In the genomic region with DNA sequence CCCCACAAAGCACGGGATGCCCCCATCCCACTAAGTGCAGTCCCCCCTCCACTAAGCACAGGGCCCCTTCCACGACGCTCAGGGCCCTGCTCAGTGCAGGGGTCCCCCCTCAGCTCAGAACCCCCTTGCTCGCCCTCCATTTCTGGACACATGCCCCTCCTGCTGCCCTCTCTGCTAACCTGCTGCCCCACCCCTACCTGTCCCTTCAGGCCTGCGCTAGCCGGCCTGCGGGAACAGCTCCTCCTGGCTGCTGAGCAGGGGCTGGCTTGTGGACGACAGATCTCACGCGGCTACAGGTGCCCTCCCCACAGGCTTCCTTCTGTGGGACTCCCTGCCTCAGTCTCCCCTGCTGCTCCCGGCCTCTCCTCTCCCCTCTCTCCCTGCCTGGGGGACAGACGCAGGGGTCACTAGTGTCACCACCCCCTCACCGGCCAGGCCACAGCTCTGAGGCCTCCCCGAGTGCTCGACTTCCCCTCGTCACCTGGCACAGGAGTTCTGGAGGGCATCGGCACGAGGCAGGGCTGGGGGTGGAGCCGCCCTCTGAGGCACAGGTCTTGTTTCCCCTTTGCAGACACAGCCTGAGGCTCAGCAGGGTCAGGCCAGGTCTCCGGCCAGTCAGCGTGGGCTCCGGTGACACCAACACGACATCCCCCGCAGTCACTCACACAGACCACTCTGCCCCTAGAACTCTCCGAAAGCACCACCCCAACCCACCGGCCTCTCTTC, we compare ENCODE assay signal across 27 cellular contexts. TPM values are rescaled to one million over a fixed set of nuclear protein-coding genes. Genes with fewer than 3 reads are reported as not detected.
DNase-seq lines count a peak whose midpoint lies in the region; ATAC-seq and TF ChIP-seq lines count a peak whose summit lies in the region.
"Had no signal": no experiment of that assay in that cellular context is flagged by ENCODE, and none has a peak within 500 bp of the region (broad histone marks: within the 10 kb centered on the region; RNA-seq: fewer than 3 reads in every experiment).

No MANE protein-coding gene starts in this region.

- H3K27me3 ChIP-seq in heart right ventricle (no peaks in the 10 kb centered on the region), aorta (ENCODE audit: control insufficient read depth in 1 of 2, insufficient read depth in 2 of 2, low read length in 1 of 2) (no peaks in the 10 kb centered on the region)
- H3K27me3 ChIP-seq: breast epithelium, neutrophil, suprapubic skin, upper lobe of left lung had no signal

- no peak for ATAC-seq in Right ventricle myocardium superior (ENCODE audit: poor library complexity)
- no peak for ATAC-seq in heart right ventricle
- ATAC-seq in mucosa of descending colon: no peak
- no peak for ATAC-seq in aorta (ENCODE audit: low FRiP score)
- ATAC-seq in GM21786 (IDR thresholded peaks at IDR 0.05; ENCODE audit: unreplicated experiment): no peak
- ATAC-seq: A549 had no signal

- H3K36me3 ChIP-seq in heart right ventricle: peaks cover 0 to 64% (median 21%) of the 10 kb centered on the region in 9 donors
- H3K36me3 ChIP-seq in mucosa of descending colon (ENCODE audit: low read depth): no peaks in the 10 kb centered on the region
- H3K36me3 ChIP-seq in aorta (ENCODE audit: control insufficient read depth in 1 of 2, insufficient read depth in 2 of 2, low read length in 1 of 2): peaks cover 0 to 4% of the 10 kb centered on the region in 2 donors
- H3K36me3 ChIP-seq: breast epithelium had no signal

- H3K4me1 ChIP-seq in heart right ventricle (peaks cover 0 to 9% (median 3%) of the 10 kb centered on the region in 9 donors), mucosa of descending colon (ENCODE audit: low read depth) (no peaks in the 10 kb centered on the region), aorta (ENCODE audit: control insufficient read depth in 1 of 2, insufficient read depth in 2 of 2, low read length in 2 of 2) (no peaks in the 10 kb centered on the region)
- H3K4me1 ChIP-seq: A549, breast epithelium, suprapubic skin had no signal

- H3K27me3 Mint-ChIP-seq in chondrocyte (ENCODE audit: low read depth): no peaks in the 10 kb centered on the region
- H3K27me3 Mint-ChIP-seq: activated CD4-positive, alpha-beta memory T cell treated with anti-CD3 and anti-CD28 coated beads, Interleukin-2, amount 10 ng/mL, durations not matched to agents 7 days and 5 days; activated naive CD8-positive, alpha-beta T cell; CD4-positive, alpha-beta T cell; progenitor cell of endocrine pancreas had no signal

- 94 to 95% methylated on average over 26 of the region's 26 CpGs for WGBS in heart right ventricle, 2 donors
- 95% methylated on average over 25 to 26 of the region's 26 CpGs for WGBS in aorta, 2 donors

- intact Hi-C loops in Right ventricle myocardium superior (cut with DNase I): no loop called here
- intact Hi-C loops in heart right ventricle (cut with DNase I): no loop called here
- intact Hi-C loops in mucosa of descending colon (cut with DNase I, micrococcal nuclease): no loop called here
- intact Hi-C loops in aorta (cut with DNase I): no loop called here

- H3K9me3 ChIP-seq in heart right ventricle (no peaks in the 10 kb centered on the region), mucosa of descending colon (no peaks in the 10 kb centered on the region), aorta (ENCODE audit: control insufficient read depth, low read length) (no peaks in the 10 kb centered on the region)
- H3K9me3 ChIP-seq: A549, breast epithelium, neutrophil, suprapubic skin, upper lobe of left lung had no signal

- no peak overlapping the region for H3K27ac ChIP-seq in heart right ventricle
- no peak overlapping the region for H3K27ac ChIP-seq in aorta (ENCODE audit: low read depth in 1 of 2, low read length in 2 of 2)
- no peak overlapping the region for H3K27ac ChIP-seq in substantia nigra (ENCODE audit: low read depth, low read length, poor library complexity, severe bottlenecking)
- H3K27ac ChIP-seq: A549, GM23248, neutrophil, suprapubic skin had no signal

- H3K36me3 Mint-ChIP-seq in chondrocyte (ENCODE audit: low read depth): no peaks in the 10 kb centered on the region

- peaks cover 5% of the 10 kb centered on the region for H3K4me1 Mint-ChIP-seq in chondrocyte (ENCODE audit: low read depth)

- no peak overlapping the region for H3K27ac Mint-ChIP-seq in chondrocyte (ENCODE audit: unreplicated experiment)
- H3K27ac Mint-ChIP-seq: activated CD4-positive, alpha-beta memory T cell treated with anti-CD3 and anti-CD28 coated beads, Interleukin-2, amount 10 ng/mL, durations not matched to agents 7 days and 5 days; activated naive CD8-positive, alpha-beta T cell; CD4-positive, alpha-beta T cell; progenitor cell of endocrine pancreas had no signal

- TF ChIP-seq CTCF in heart right ventricle (IDR thresholded peaks at IDR 0.05): no peak
- TF ChIP-seq CTCF in chondrocyte (IDR thresholded peaks at IDR 0.05): no peak
- no peak for TF ChIP-seq CTCF in mucosa of descending colon (IDR thresholded peaks at IDR 0.05)

- H3K4me3 ChIP-seq in heart right ventricle: no peak overlapping the region
- H3K4me3 ChIP-seq in mucosa of descending colon: no peak overlapping the region
- H3K4me3 ChIP-seq in aorta (ENCODE audit: low read length in 2 of 2): no peak overlapping the region
- H3K4me3 ChIP-seq: A549, breast epithelium, GM23248, suprapubic skin, upper lobe of left lung had no signal

- no peak overlapping the region for H3K4me3 Mint-ChIP-seq in chondrocyte (ENCODE audit: unreplicated experiment)
- H3K4me3 Mint-ChIP-seq: activated CD4-positive, alpha-beta memory T cell treated with anti-CD3 and anti-CD28 coated beads, Interleukin-2, amount 10 ng/mL, durations not matched to agents 7 days and 5 days; activated naive CD8-positive, alpha-beta T cell; CD4-positive, alpha-beta T cell; immature natural killer cell had no signal

- DNase-seq in Right ventricle myocardium superior (peak; percentile 32), heart right ventricle (no peak), chondrocyte (ENCODE audit: low spot score) (peak; percentile 76), mucosa of descending colon (peak in 2 of 3 donors; percentile 16 to 45), aorta (peak; percentile 32 to 60), substantia nigra (lab: John Stamatoyannopoulos, UW) (no peak)
- DNase-seq in activated CD4-positive, alpha-beta T cell treated with anti-CD3 and anti-CD28 coated beads, Interleukin-2, amount 50 U/mL, for 4 hours: no peak
- DNase-seq: activated CD4-positive, alpha-beta memory T cell treated with anti-CD3 and anti-CD28 coated beads, Interleukin-2, amount 10 ng/mL, durations not matched to agents 7 days and 5 days; activated CD4-positive, CD25-positive, alpha-beta regulatory T cell treated with anti-CD3 and anti-CD28 coated beads, Interleukin-2, amount 50 U/mL, for 72 hours; activated CD8-positive, alpha-beta memory T cell treated with anti-CD3 and anti-CD28 coated beads, Interleukin-2, amount 50 U/mL, for 48 hours; CD4-positive, alpha-beta T cell; DND-41; effector CD8-positive, alpha-beta T cell; GF-D8; GM23248; immature natural killer cell; NCI-H2171; NCI-H524; stimulated activated naive CD4-positive, alpha-beta T cell had no signal

- no peaks in the 10 kb centered on the region for H3K9me3 Mint-ChIP-seq in chondrocyte (ENCODE audit: low read depth)
- H3K9me3 Mint-ChIP-seq: CD4-positive, alpha-beta T cell; immature natural killer cell had no signal

RNA-seq across cellular contexts. Expression of a gene that starts 21.6 kb away (rescaled TPM):
- total RNA-seq in Right ventricle myocardium superior (27.9 TPM), heart right ventricle (10 to 100 TPM; 21.0 to 38.1 (median 26.9) TPM), chondrocyte (61.4 to 85.7 TPM (median 69.2 TPM) in 3 replicates), mucosa of descending colon (100 to 1,000 TPM; 155 to 259 (median 244) TPM), aorta (10 to 100 TPM; 90.8 to 98.0 TPM)
- polyA plus RNA-seq in heart right ventricle (100 to 1,000 TPM in 1 of 2 donors, 10 to 100 TPM in 1; 48.6 to 105 TPM), aorta (100 to 1,000 TPM in 1 of 2 donors, 10 to 100 TPM in 1; 52.0 to 300 TPM)

RNA-seq across cellular contexts. Expression of a gene that starts 21.7 kb away (rescaled TPM):
- total RNA-seq in Right ventricle myocardium superior (14.9 TPM), heart right ventricle (10 to 100 TPM; 15.6 to 27.9 (median 19.0) TPM), chondrocyte (25.5 to 47.5 TPM (median 26.1 TPM) in 3 replicates), mucosa of descending colon (10 to 100 TPM; 30.1 to 39.0 (median 37.5) TPM), aorta (10 to 100 TPM; 17.4 to 26.0 TPM)
- polyA plus RNA-seq in heart right ventricle (10 to 100 TPM; 16.3 to 49.6 TPM), aorta (10 to 100 TPM; 35.2 to 81.3 TPM)

Comparison
In these comparisons a context has a peak if more than half of its experiments do, and no peak if none do; other contexts are left out.
1. DNase-seq: peak in Right ventricle myocardium superior (single experiment), chondrocyte (single experiment), mucosa of descending colon (2 of 3) and aorta (2 of 2); none in heart right ventricle (0 of 2), substantia nigra (0 of 49) and activated CD4-positive, alpha-beta T cell treated with anti-CD3 and anti-CD28 coated beads, Interleukin-2, amount 50 U/mL, for 4 hours (0 of 2).